ENCODE assay signal across 7 cellular contexts in genomic region chr1:113948151-113948550, GRCh38. TPM values are rescaled to one million over a fixed set of nuclear protein-coding genes. Genes with fewer than 3 reads are reported as not detected.
DNase-seq lines count a peak whose midpoint lies in the region; ATAC-seq and TF ChIP-seq lines count a peak whose summit lies in the region.
"Not testable (repeated sequence)": the region's sequence is repeated elsewhere in the genome, so short reads cannot be mapped to it uniquely, and the experiment has no call there.

No MANE protein-coding gene starts in this region.

- H3K36me3 Mint-ChIP-seq in GM23338 (ENCODE audit: low read depth): not testable (repeated sequence)
- H3K36me3 Mint-ChIP-seq in activated CD8-positive, alpha-beta memory T cell treated with anti-CD3 and anti-CD28 coated beads, Interleukin-2, amount 10 ng/mL, durations not matched to agents 7 days and 5 days: peaks cover 43% of the 10 kb centered on the region
- H3K36me3 Mint-ChIP-seq in natural killer cell treated with Interleukin-12 subunit alpha and Interleukin-12 subunit beta and Interleukin-15 and Interleukin-18, amount 100 ng/mL, for 72 hours: peaks cover 15% of the 10 kb centered on the region
- H3K36me3 Mint-ChIP-seq in stimulated activated memory B cell treated with anti-CD40 and anti-IgM and Interleukin-4, amounts not matched to agents 10 μg/mL and 1 μg/mL and 100 μg/mL, for 72 hours: peaks cover 16% of the 10 kb centered on the region

- not testable (repeated sequence) for H3K27me3 ChIP-seq in GM23338 (ENCODE audit: insufficient read depth); ascending aorta; hepatocyte

- H3K4me1 Mint-ChIP-seq in GM23338: peaks cover 22% of the 10 kb centered on the region
- H3K4me1 Mint-ChIP-seq in activated CD8-positive, alpha-beta memory T cell treated with anti-CD3 and anti-CD28 coated beads, Interleukin-2, amount 10 ng/mL, durations not matched to agents 7 days and 5 days: peaks cover 56% of the 10 kb centered on the region
- H3K4me1 Mint-ChIP-seq in natural killer cell treated with Interleukin-12 subunit alpha and Interleukin-12 subunit beta and Interleukin-15 and Interleukin-18, amount 100 ng/mL, for 72 hours (ENCODE audit: low read depth in 2 of 2): peaks cover 41 to 56% of the 10 kb centered on the region in 2 donors
- H3K4me1 Mint-ChIP-seq in stimulated activated memory B cell treated with anti-CD40 and anti-IgM and Interleukin-4, amounts not matched to agents 10 μg/mL and 1 μg/mL and 100 μg/mL, for 72 hours: peaks cover 42% of the 10 kb centered on the region

- not testable (repeated sequence) for H3K27me3 Mint-ChIP-seq in GM23338 (ENCODE audit: insufficient read depth, low read depth, poor library complexity); activated CD8-positive, alpha-beta memory T cell treated with anti-CD3 and anti-CD28 coated beads, Interleukin-2, amount 10 ng/mL, durations not matched to agents 7 days and 5 days; natural killer cell treated with Interleukin-12 subunit alpha and Interleukin-12 subunit beta and Interleukin-15 and Interleukin-18, amount 100 ng/mL, for 72 hours; stimulated activated memory B cell treated with anti-CD40 and anti-IgM and Interleukin-4, amounts not matched to agents 10 μg/mL and 1 μg/mL and 100 μg/mL, for 72 hours

- intact Hi-C loops in ascending aorta (cut with DNase I): loop anchor here (2.0 kb wide), 1 partner anchor 17 kb away; no protein-coding TSS in a partner anchor

- not testable (repeated sequence) for H2AFZ ChIP-seq in GM23338, hepatocyte

- WGBS in hepatocyte (ENCODE audit: low lambda C conversion rate, missing lambda C conversion rate): 82% methylated on average over 4 of the region's 4 CpGs

- not testable (repeated sequence) for H3K36me3 ChIP-seq in GM23338 (ENCODE audit: insufficient read depth); ascending aorta; hepatocyte (replicated peaks; ENCODE audit: insufficient read depth, low read depth)
- H3K36me3 ChIP-seq in SK-N-MC (ENCODE audit: insufficient read depth, low read length): peaks cover 56% of the 10 kb centered on the region

- not testable (repeated sequence) for ATAC-seq in GM23338; activated CD8-positive, alpha-beta memory T cell treated with anti-CD3 and anti-CD28 coated beads, Interleukin-2, amount 10 ng/mL, durations not matched to agents 7 days and 5 days; natural killer cell treated with Interleukin-12 subunit alpha and Interleukin-12 subunit beta and Interleukin-15 and Interleukin-18, amount 100 ng/mL, for 72 hours; stimulated activated memory B cell treated with anti-CD40 and anti-IgM and Interleukin-4, amounts not matched to agents 10 μg/mL and 1 μg/mL and 100 μg/mL, for 72 hours

- not testable (repeated sequence) for H4K20me1 ChIP-seq in GM23338 (replicated peaks; ENCODE audit: insufficient read depth)
- H4K20me1 ChIP-seq in hepatocyte (ENCODE audit: insufficient read depth, poor library complexity, severe bottlenecking): peaks cover 16% of the 10 kb centered on the region

- 0 out of 2 replicates have a peak overlapping the region, but pooled peaks have one; percentile 47 for H3K27ac ChIP-seq in GM23338 (ENCODE audit: low read depth)
- peak overlapping the region; percentile 87 for H3K27ac ChIP-seq in SK-N-MC
- H3K27ac ChIP-seq in ascending aorta: peak overlapping the region; percentile 31 to 54
- H3K27ac ChIP-seq in hepatocyte: peak overlapping the region; percentile 41

- H3F3A ChIP-seq in GM23338 (replicated peaks; ENCODE audit: low read depth): not testable (repeated sequence)

- not testable (repeated sequence) for H3K9me3 Mint-ChIP-seq in GM23338; activated CD8-positive, alpha-beta memory T cell treated with anti-CD3 and anti-CD28 coated beads, Interleukin-2, amount 10 ng/mL, durations not matched to agents 7 days and 5 days (ENCODE audit: low read depth); natural killer cell treated with Interleukin-12 subunit alpha and Interleukin-12 subunit beta and Interleukin-15 and Interleukin-18, amount 100 ng/mL, for 72 hours; stimulated activated memory B cell treated with anti-CD40 and anti-IgM and Interleukin-4, amounts not matched to agents 10 μg/mL and 1 μg/mL and 100 μg/mL, for 72 hours

- H3K4me3 ChIP-seq in GM23338, SK-N-MC, ascending aorta, hepatocyte: not testable (repeated sequence)

- H3K4me3 Mint-ChIP-seq in GM23338; activated CD8-positive, alpha-beta memory T cell treated with anti-CD3 and anti-CD28 coated beads, Interleukin-2, amount 10 ng/mL, durations not matched to agents 7 days and 5 days; stimulated activated memory B cell treated with anti-CD40 and anti-IgM and Interleukin-4, amounts not matched to agents 10 μg/mL and 1 μg/mL and 100 μg/mL, for 72 hours: not testable (repeated sequence)
- H3K4me3 Mint-ChIP-seq in natural killer cell treated with Interleukin-12 subunit alpha and Interleukin-12 subunit beta and Interleukin-15 and Interleukin-18, amount 100 ng/mL, for 72 hours: peak overlapping the region; percentile 52

- TF ChIP-seq CTCF in GM23338 (conservative IDR thresholded peaks at IDR 0.05; ENCODE audit: low read depth in 2 of 2); ascending aorta (IDR thresholded peaks at IDR 0.05); hepatocyte (IDR thresholded peaks at IDR 0.05; ENCODE audit: poor library complexity): not testable (repeated sequence)

- not testable (repeated sequence) for H3K9me2 ChIP-seq in GM23338 (ENCODE audit: insufficient read depth); hepatocyte (replicated peaks; ENCODE audit: insufficient read depth)

- CTCF ChIA-PET in activated CD8-positive, alpha-beta memory T cell treated with anti-CD3 and anti-CD28 coated beads, Interleukin-2, amount 10 ng/mL, durations not matched to agents 7 days and 5 days (lab: Charles Lee): interaction anchor here (0.7 to 5.2 kb wide), 7 partner anchors 8 to 112 kb away, joined by 3 to 45 read pairs (median 6); partner anchors contain the start of gene HIPK1

- not testable (repeated sequence) for H3K4me2 ChIP-seq in GM23338
- peak overlapping the region; percentile 43 for H3K4me2 ChIP-seq in hepatocyte

- not testable (repeated sequence) for H3K9ac ChIP-seq in SK-N-MC (ENCODE audit: insufficient read length)

- H3K79me2 ChIP-seq in GM23338 (replicated peaks; ENCODE audit: insufficient read depth) (peaks cover 59% of the 10 kb centered on the region), hepatocyte (peaks cover 82% of the 10 kb centered on the region)

- not testable (repeated sequence) for H3K4me1 ChIP-seq in GM23338 (ENCODE audit: insufficient read depth)
- H3K4me1 ChIP-seq in ascending aorta: peaks cover 4 to 28% of the 10 kb centered on the region in 2 donors
- peaks cover 31% of the 10 kb centered on the region for H3K4me1 ChIP-seq in hepatocyte (ENCODE audit: insufficient read depth)

- not testable (repeated sequence) for DNase-seq in GM23338 (ENCODE audit: low spot score); SK-N-MC (ENCODE audit: low read depth, low spot score); activated CD8-positive, alpha-beta memory T cell treated with anti-CD3 and anti-CD28 coated beads, Interleukin-2, amount 10 ng/mL, durations not matched to agents 7 days and 5 days; ascending aorta (ENCODE audit: low spot score in 2 of 2); hepatocyte (ENCODE audit: low spot score); natural killer cell treated with Interleukin-12 subunit alpha and Interleukin-12 subunit beta and Interleukin-15 and Interleukin-18, amount 100 ng/mL, for 72 hours (ENCODE audit: low spot score)

- H3K9me3 ChIP-seq in SK-N-MC (ENCODE audit: low read depth, low read length): peaks cover 11% of the 10 kb centered on the region; the same call in 1 of the 2 replicates
- H3K9me3 ChIP-seq in ascending aorta; hepatocyte (ENCODE audit: low read depth): not testable (repeated sequence)

- not testable (repeated sequence) for H3K27ac Mint-ChIP-seq in GM23338
- H3K27ac Mint-ChIP-seq in activated CD8-positive, alpha-beta memory T cell treated with anti-CD3 and anti-CD28 coated beads, Interleukin-2, amount 10 ng/mL, durations not matched to agents 7 days and 5 days: peak overlapping the region; percentile 84
- H3K27ac Mint-ChIP-seq in natural killer cell treated with Interleukin-12 subunit alpha and Interleukin-12 subunit beta and Interleukin-15 and Interleukin-18, amount 100 ng/mL, for 72 hours: peak overlapping the region; percentile 56 to 86
- H3K27ac Mint-ChIP-seq in stimulated activated memory B cell treated with anti-CD40 and anti-IgM and Interleukin-4, amounts not matched to agents 10 μg/mL and 1 μg/mL and 100 μg/mL, for 72 hours: peak overlapping the region; percentile 57

RNA-seq across cellular contexts. Expression of gene HIPK1, which starts 19.0 kb away (rescaled TPM):
- total RNA-seq in GM23338 (2014; rRNA removed; shearing (Covaris generic)): 44.4 and 47.5 TPM in 2 replicates
- polyA plus RNA-seq in GM23338 (2016; fragmentation: Nextera tagmentation; extraction: Ambion mirVana): 13.6 and 14.3 TPM in 2 replicates
- total RNA-seq in activated CD8-positive, alpha-beta memory T cell treated with anti-CD3 and anti-CD28 coated beads, Interleukin-2, amount 10 ng/mL, durations not matched to agents 7 days and 5 days: 10 to 100 TPM; 90.4 to 97.9 TPM
- total RNA-seq in ascending aorta: 41.7 TPM
- 31.6 and 34.1 TPM in 2 replicates for total RNA-seq in hepatocyte
- 8.7 and 12.1 TPM in 2 replicates for polyA plus RNA-seq in hepatocyte
- total RNA-seq in natural killer cell treated with Interleukin-12 subunit alpha and Interleukin-12 subunit beta and Interleukin-15 and Interleukin-18, amount 100 ng/mL, for 72 hours: 100 to 1,000 TPM in 1 of 2 donors, 10 to 100 TPM in 1; 80.6 to 110 TPM

RNA-seq across cellular contexts. Expression of gene OLFML3, which starts 31.1 kb away (rescaled TPM):
- total RNA-seq in GM23338 (2014; rRNA removed; shearing (Covaris generic)): 69.9 and 73.6 TPM in 2 replicates
- 42.8 and 44.7 TPM in 2 replicates for polyA plus RNA-seq in GM23338 (2016; fragmentation: Nextera tagmentation; extraction: Ambion mirVana)
- total RNA-seq in activated CD8-positive, alpha-beta memory T cell treated with anti-CD3 and anti-CD28 coated beads, Interleukin-2, amount 10 ng/mL, durations not matched to agents 7 days and 5 days: under 1 TPM; 0.26 to 0.29 TPM
- 26.4 TPM for total RNA-seq in ascending aorta
- 441 and 460 TPM in 2 replicates for total RNA-seq in hepatocyte
- polyA plus RNA-seq in hepatocyte: 494 and 559 TPM in 2 replicates
- 1 to 10 TPM in 1 of 2 donors, under 1 TPM in 1; 0.59 to 1.2 TPM for total RNA-seq in natural killer cell treated with Interleukin-12 subunit alpha and Interleukin-12 subunit beta and Interleukin-15 and Interleukin-18, amount 100 ng/mL, for 72 hours

RNA-seq across cellular contexts. Expression of gene DCLRE1B, which starts 43.0 kb away (rescaled TPM):
- total RNA-seq in GM23338 (2014; rRNA removed; shearing (Covaris generic)): 8.7 and 9.7 TPM in 2 replicates
- polyA plus RNA-seq in GM23338 (2016; fragmentation: Nextera tagmentation; extraction: Ambion mirVana) (6.3 and 6.9 TPM in 2 replicates), hepatocyte (3.6 and 4.6 TPM in 2 replicates)
- total RNA-seq in activated CD8-positive, alpha-beta memory T cell treated with anti-CD3 and anti-CD28 coated beads, Interleukin-2, amount 10 ng/mL, durations not matched to agents 7 days and 5 days: 10 to 100 TPM; 19.5 to 21.1 TPM
- total RNA-seq in ascending aorta (1.9 TPM), hepatocyte (6.0 and 6.6 TPM in 2 replicates)
- 10 to 100 TPM; 12.6 to 22.0 TPM for total RNA-seq in natural killer cell treated with Interleukin-12 subunit alpha and Interleukin-12 subunit beta and Interleukin-15 and Interleukin-18, amount 100 ng/mL, for 72 hours

RNA-seq across cellular contexts. Expression of gene AP4B1, which starts 43.6 kb away (rescaled TPM):
- total RNA-seq in GM23338 (2014; rRNA removed; shearing (Covaris generic)): 12.7 and 13.4 TPM in 2 replicates
- polyA plus RNA-seq in GM23338 (2016; fragmentation: Nextera tagmentation; extraction: Ambion mirVana) (4.4 and 7.5 TPM in 2 replicates), hepatocyte (11.1 and 12.0 TPM in 2 replicates)
- total RNA-seq in activated CD8-positive, alpha-beta memory T cell treated with anti-CD3 and anti-CD28 coated beads, Interleukin-2, amount 10 ng/mL, durations not matched to agents 7 days and 5 days: 10 to 100 TPM; 57.3 to 61.8 TPM
- total RNA-seq in ascending aorta (3.2 TPM), hepatocyte (9.8 and 11.4 TPM in 2 replicates)
- 10 to 100 TPM; 40.4 to 76.0 TPM for total RNA-seq in natural killer cell treated with Interleukin-12 subunit alpha and Interleukin-12 subunit beta and Interleukin-15 and Interleukin-18, amount 100 ng/mL, for 72 hours

Comparison
In these comparisons a context has a peak if more than half of its experiments do, and no peak if none do; other contexts are left out.
1. RNA of gene OLFML3, which starts 31.1 kb away (total RNA-seq): 441 to 460 TPM in hepatocyte, 69.9 to 73.6 TPM in GM23338 and 26.4 TPM in ascending aorta (single experiment); 0.59 to 1.2 TPM in natural killer cell treated with Interleukin-12 subunit alpha and Interleukin-12 subunit beta and Interleukin-15 and Interleukin-18, amount 100 ng/mL, for 72 hours and 0.26 to 0.29 TPM in activated CD8-positive, alpha-beta memory T cell treated with anti-CD3 and anti-CD28 coated beads, Interleukin-2, amount 10 ng/mL, durations not matched to agents 7 days and 5 days; every median in the first group is over 10 times any median in the second.
2. Peak in every context shown above with its lines, with median percentiles within 50 percentile points of each other: H3K27ac ChIP-seq.